ENCODE assay signal across 8 cellular contexts in genomic region chr1:20219053-20219452, GRCh38. TPM values are rescaled to one million over a fixed set of nuclear protein-coding genes. Genes with fewer than 3 reads are reported as not detected.
"Had no signal": no experiment of that assay in that cellular context is flagged by ENCODE, and none has a peak within 500 bp of the region (broad histone marks: within the 10 kb centered on the region; RNA-seq: fewer than 3 reads in every experiment).

No MANE protein-coding gene starts in this region.

RNA-seq across cellular contexts. Expression of gene PLA2G2C, which starts 32.7 kb away (rescaled TPM):
- total RNA-seq: PC-3, Right ventricle myocardium inferior, Right ventricle myocardium superior, RPMI7951, SJCRH30, SJSA1, SK-MEL-5 had no signal
- polyA plus RNA-seq: SK-N-SH had no signal

RNA-seq across cellular contexts. Expression of gene UBXN10, which starts 33.2 kb away (rescaled TPM):
- total RNA-seq: PC-3, SJCRH30, SJSA1 had no signal
- polyA plus RNA-seq: SK-N-SH had no signal
